Comparison of ENCODE assay signal across 8 cellular contexts in genomic region chr15:44537728-44538240, GRCh38. TPM values are rescaled to one million over a fixed set of nuclear protein-coding genes. Genes with fewer than 3 reads are reported as not detected.
DNase-seq lines count a peak whose midpoint lies in the region; ATAC-seq, FAIRE-seq and TF ChIP-seq lines count a peak whose summit lies in the region.

No MANE protein-coding gene starts in this region.

- H3K79me2 ChIP-seq in DND-41 (ENCODE audit: insufficient read depth, low read length): peaks cover 62% of the 10 kb centered on the region
- H3K79me2 ChIP-seq in astrocyte (ENCODE audit: insufficient read depth, low read length): peaks cover 68% of the 10 kb centered on the region

- no peak for FAIRE-seq in astrocyte (lab: Jason Lieb, UNC)

- DNase-seq in DND-41 (no peak), LNCaP clone FGC (ENCODE audit: low read depth) (peak; percentile 28), astrocyte (ENCODE audit: low read depth) (peak; percentile 43), kidney epithelial cell (ENCODE audit: low read depth) (no peak), COLO668 (lab: John Stamatoyannopoulos, UW; ENCODE audit: unreplicated experiment) (no peak), NCI-H187 (lab: John Stamatoyannopoulos, UW) (no peak)
- no peak for DNase-seq in stimulated activated CD4-positive, alpha-beta T cell treated with anti-CD3 and anti-CD28 coated beads, Interleukin-4, amount 100 ng/mL, for 1 hour

- no peaks in the 10 kb centered on the region for H3K9me3 Mint-ChIP-seq in astrocyte (ENCODE audit: unreplicated experiment)

- H3K9me3 ChIP-seq in DND-41 (ENCODE audit: insufficient read depth, low read length, severe bottlenecking) (no peaks in the 10 kb centered on the region), astrocyte (ENCODE audit: insufficient read depth, low read depth, low read length) (no peaks in the 10 kb centered on the region)

- H3K27ac Mint-ChIP-seq in astrocyte (ENCODE audit: unreplicated experiment): peak overlapping the region; percentile 30

- H3K4me2 ChIP-seq in DND-41 (ENCODE audit: insufficient read depth, low read length): peak overlapping the region; percentile 70
- H3K4me2 ChIP-seq in astrocyte (ENCODE audit: low read length): peak overlapping the region; percentile 89

- H3K27ac ChIP-seq in DND-41 (ENCODE audit: low read length) (peak overlapping the region; percentile 75), astrocyte (ENCODE audit: low read depth, low read length) (peak overlapping the region; percentile 97), temporal lobe (ENCODE audit: low read depth, low read length) (peak overlapping the region; percentile 67)

- H3K36me3 ChIP-seq in DND-41 (ENCODE audit: insufficient read depth, low read length) (peaks cover 26% of the 10 kb centered on the region), astrocyte (ENCODE audit: insufficient read depth, low read length) (peaks cover 14% of the 10 kb centered on the region), kidney epithelial cell (ENCODE audit: control insufficient read depth, insufficient read depth, low read length) (no peaks in the 10 kb centered on the region)

- peak overlapping the region; percentile 86 for H2AFZ ChIP-seq in DND-41 (ENCODE audit: low read depth, low read length)
- peak overlapping the region; percentile 81 for H2AFZ ChIP-seq in astrocyte (ENCODE audit: low read depth, low read length)

- ATAC-seq in DND-41 (ENCODE audit: insufficient read depth, low read depth): no peak

- H3K27me3 ChIP-seq in DND-41 (ENCODE audit: insufficient read depth, low read length, poor library complexity) (no peaks in the 10 kb centered on the region), astrocyte (ENCODE audit: insufficient read depth, low read length) (no peaks in the 10 kb centered on the region), kidney epithelial cell (ENCODE audit: control insufficient read depth, insufficient read depth, low read length) (no peaks in the 10 kb centered on the region)

- no peaks in the 10 kb centered on the region for H3K27me3 Mint-ChIP-seq in astrocyte (ENCODE audit: low read depth, unreplicated experiment)

- peaks cover 31% of the 10 kb centered on the region for H3K4me1 Mint-ChIP-seq in astrocyte (ENCODE audit: low read depth, unreplicated experiment)

- peak overlapping the region; percentile 69 to 86 for H3K4me3 ChIP-seq in DND-41 (ENCODE audit: low read depth in 1 of 2, low read length in 2 of 2)
- H3K4me3 ChIP-seq in LNCaP clone FGC (ENCODE audit: low read depth, low read length): peak overlapping the region; percentile 79
- H3K4me3 ChIP-seq in astrocyte (ENCODE audit: insufficient read depth, low read depth, low read length): peak overlapping the region; percentile 79
- H3K4me3 ChIP-seq in kidney epithelial cell (ENCODE audit: low read depth, low read length): peak overlapping the region; percentile 80

- no peak for TF ChIP-seq CTCF in DND-41 (IDR thresholded peaks at IDR 0.05; ENCODE audit: borderline replicate concordance, extremely low read depth, low read length, poor library complexity, severe bottlenecking)
- no peak for TF ChIP-seq CTCF in LNCaP clone FGC (IDR thresholded peaks at IDR 0.05; ENCODE audit: control insufficient read depth, extremely low read depth, insufficient read depth)
- TF ChIP-seq CTCF in astrocyte (IDR thresholded peaks at IDR 0.05; ENCODE audit: insufficient read depth, low read depth, low read length): no peak
- TF ChIP-seq CTCF in kidney epithelial cell (IDR thresholded peaks at IDR 0.05; ENCODE audit: insufficient read depth, low read length, poor library complexity, severe bottlenecking): no peak

- H3K4me3 Mint-ChIP-seq in astrocyte (ENCODE audit: unreplicated experiment): peak overlapping the region; percentile 88

- peaks cover 13% of the 10 kb centered on the region for H3K36me3 Mint-ChIP-seq in astrocyte (ENCODE audit: low read depth, unreplicated experiment)

- H3K4me1 ChIP-seq in DND-41 (ENCODE audit: insufficient read depth, low read length): peaks cover 44% of the 10 kb centered on the region
- H3K4me1 ChIP-seq in astrocyte (ENCODE audit: insufficient read depth, low read length): peaks cover 36% of the 10 kb centered on the region

- H4K20me1 ChIP-seq in DND-41 (ENCODE audit: insufficient read depth, low read length) (peaks cover 6% of the 10 kb centered on the region; the same call in 1 of the 2 replicates), astrocyte (ENCODE audit: insufficient read depth, low read length) (peaks cover 37% of the 10 kb centered on the region)

- H3K9ac ChIP-seq in DND-41 (ENCODE audit: low read depth, low read length) (peak overlapping the region; percentile 85), astrocyte (ENCODE audit: low read length) (peak overlapping the region; percentile 97)

RNA-seq across cellular contexts. Expression of gene EIF3J, which starts 0.8 kb away (rescaled TPM):
- 131 and 133 TPM in 2 replicates for total RNA-seq in astrocyte
- total RNA-seq in kidney epithelial cell: 47.7 and 52.3 TPM in 2 replicates
- total RNA-seq in temporal lobe: 67.1 TPM

Comparison
In these comparisons a context has a peak if more than half of its experiments do, and no peak if none do; other contexts are left out.
1. DNase-seq: peak in LNCaP clone FGC (single experiment) and astrocyte (single experiment); none in DND-41 (single experiment), kidney epithelial cell (single experiment), COLO668 (single experiment), NCI-H187 (0 of 2) and stimulated activated CD4-positive, alpha-beta T cell treated with anti-CD3 and anti-CD28 coated beads, Interleukin-4, amount 100 ng/mL, for 1 hour (single experiment).
2. Peak in every context shown above with its lines, with median percentiles within 50 percentile points of each other: H3K27ac ChIP-seq and H3K4me3 ChIP-seq.